ENCODE assay signal across 17 cellular contexts in the genomic region with DNA sequence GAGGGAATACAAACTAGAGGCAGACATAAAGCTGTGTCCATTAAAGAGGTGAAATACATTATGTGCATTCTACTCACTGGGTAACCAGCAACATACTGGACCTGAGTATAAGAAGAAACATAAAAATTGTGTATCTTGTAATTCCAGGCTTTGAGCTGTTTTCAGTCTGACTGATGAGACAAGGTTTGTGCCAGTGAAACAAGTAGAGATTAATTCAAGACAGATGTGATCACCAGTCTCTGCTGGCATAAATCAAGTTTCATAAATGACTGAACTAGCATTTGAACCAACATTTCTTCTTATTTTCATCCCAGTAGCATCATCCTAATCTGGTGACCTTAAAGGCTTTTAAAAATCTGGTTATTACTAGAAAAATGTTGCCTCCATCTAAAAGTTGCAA.
DNase-seq lines count a peak whose midpoint lies in the region; TF ChIP-seq lines count a peak whose summit lies in the region.
"Had no signal": no experiment of that assay in that cellular context is flagged by ENCODE, and none has a peak within 500 bp of the region (broad histone marks: within the 10 kb centered on the region; RNA-seq: fewer than 3 reads in every experiment).

No MANE protein-coding gene starts in this region.

- H3K27me3 ChIP-seq in SK-N-SH (ENCODE audit: insufficient read depth): no peaks in the 10 kb centered on the region
- no peaks in the 10 kb centered on the region for H3K27me3 ChIP-seq in WERI-Rb-1 (ENCODE audit: insufficient read depth, low read depth, severe bottlenecking)
- no peaks in the 10 kb centered on the region for H3K27me3 ChIP-seq in uterus
- H3K27me3 ChIP-seq: BE2C, BLaER1 had no signal

- H3K27me3 Mint-ChIP-seq in mesothelial cell of epicardium (ENCODE audit: low read depth): peaks cover 21% of the 10 kb centered on the region

- TF ChIP-seq RAD21 in SK-N-SH (IDR thresholded peaks at IDR 0.05; ENCODE audit: low read length): peak; percentile 1; the same call in 1 of the 2 replicates

- H2AFZ ChIP-seq in SK-N-SH (ENCODE audit: low read depth): no peak overlapping the region

- no peak overlapping the region for H3K4me3 ChIP-seq in SK-N-SH (ENCODE audit: low read depth in 2 of 2, low read length in 1 of 2)
- no peak overlapping the region for H3K4me3 ChIP-seq in WERI-Rb-1 (ENCODE audit: low read depth, low read length)
- no peak overlapping the region for H3K4me3 ChIP-seq in uterus
- H3K4me3 ChIP-seq: BLaER1 had no signal

- peaks cover 10% of the 10 kb centered on the region for H3K4me1 Mint-ChIP-seq in mesothelial cell of epicardium
- H3K4me1 Mint-ChIP-seq: CD14-positive monocyte; CD4-positive, alpha-beta memory T cell; CD4-positive, CD25-positive, alpha-beta regulatory T cell; CD8-positive, alpha-beta memory T cell had no signal

- H3K36me3 Mint-ChIP-seq in mesothelial cell of epicardium: no peaks in the 10 kb centered on the region
- H3K36me3 Mint-ChIP-seq: CD14-positive monocyte; CD4-positive, alpha-beta memory T cell; CD4-positive, CD25-positive, alpha-beta regulatory T cell; CD8-positive, alpha-beta memory T cell had no signal

- TF ChIP-seq EP300 in SK-N-SH (IDR thresholded peaks at IDR 0.05; ENCODE audit: borderline replicate concordance in 1 of 2, low read depth in 1 of 2, low read length in 1 of 2): peak in 1 of 2 experiments; percentile 53; a peak in 1 of 4 replicates

- H3K9me3 Mint-ChIP-seq in mesothelial cell of epicardium: peaks cover 24% of the 10 kb centered on the region

- no peaks in the 10 kb centered on the region for H4K20me1 ChIP-seq in SK-N-SH (ENCODE audit: insufficient read depth)
- H4K20me1 ChIP-seq: BLaER1 had no signal

- H3K36me3 ChIP-seq in SK-N-SH (replicated peaks in 1 of 2; ENCODE audit: control insufficient read depth in 1 of 2, insufficient read depth in 2 of 2, low read length in 1 of 2) (no peaks in the 10 kb centered on the region), WERI-Rb-1 (no peaks in the 10 kb centered on the region), uterus (no peaks in the 10 kb centered on the region)
- H3K36me3 ChIP-seq: BE2C, BLaER1 had no signal

- no peak overlapping the region for H3K4me3 Mint-ChIP-seq in mesothelial cell of epicardium
- H3K4me3 Mint-ChIP-seq: CD14-positive monocyte; CD4-positive, alpha-beta memory T cell; CD4-positive, CD25-positive, alpha-beta regulatory T cell; CD8-positive, alpha-beta memory T cell had no signal

- no peaks in the 10 kb centered on the region; the same call in 1 of the 2 replicates for H3K9me3 ChIP-seq in SK-N-SH
- peaks cover 20% of the 10 kb centered on the region for H3K9me3 ChIP-seq in WERI-Rb-1 (ENCODE audit: severe bottlenecking)
- no peaks in the 10 kb centered on the region for H3K9me3 ChIP-seq in uterus
- H3K9me3 ChIP-seq: BE2C, BLaER1 had no signal

- H3F3A ChIP-seq in SK-N-SH (replicated peaks; ENCODE audit: insufficient read depth): no peaks in the 10 kb centered on the region

- H3K4me1 ChIP-seq in SK-N-SH (ENCODE audit: control insufficient read depth in 1 of 2, insufficient read depth in 2 of 2, low read depth in 1 of 2, low read length in 1 of 2) (peaks cover 0 to 14% of the 10 kb centered on the region in 2 experiments; a peak in 2 of 4 replicates), uterus (no peaks in the 10 kb centered on the region)
- H3K4me1 ChIP-seq: BE2C had no signal

- no peak overlapping the region for H3K27ac Mint-ChIP-seq in mesothelial cell of epicardium
- H3K27ac Mint-ChIP-seq: CD14-positive monocyte; CD4-positive, alpha-beta memory T cell; CD4-positive, CD25-positive, alpha-beta regulatory T cell; CD8-positive, alpha-beta memory T cell had no signal

- H3K27ac ChIP-seq in SK-N-SH (ENCODE audit: low read depth in 2 of 2, low read length in 1 of 2) (peak overlapping the region in 1 of 2 experiments; percentile 84; a peak in 2 of 4 replicates), WERI-Rb-1 (peak overlapping the region; percentile 86), uterus (no peak overlapping the region)
- H3K27ac ChIP-seq: BLaER1 had no signal

- CTCF ChIA-PET in SK-N-SH (lab: Yijun Ruan, JAX): interaction anchor here (1.3 to 2.3 kb wide), 5 partner anchors 14 to 105 kb away, joined by 5 to 8 read pairs (median 6); no protein-coding TSS in a partner anchor

- H3K4me2 ChIP-seq in SK-N-SH: no peak overlapping the region
- H3K4me2 ChIP-seq: BLaER1 had no signal

- POLR2A ChIA-PET in SK-N-SH (lab: Yijun Ruan, JAX): interaction anchor here (1.1 kb wide), 1 partner anchor 9 kb away, joined by 3 read pairs; no protein-coding TSS in a partner anchor

- TF ChIP-seq POLR2A in uterus (IDR thresholded peaks at IDR 0.05): no peak

- no peak overlapping the region for H3K9ac ChIP-seq in SK-N-SH
- H3K9ac ChIP-seq: BLaER1 had no signal

- H3K79me2 ChIP-seq in SK-N-SH (ENCODE audit: insufficient read depth): no peaks in the 10 kb centered on the region

- intact Hi-C loops in uterus (cut with DNase I; ENCODE audit: low total_unique reads): no loop called here

- no peaks in the 10 kb centered on the region for H3K9me2 ChIP-seq in SK-N-SH

- TF ChIP-seq CTCF in SK-N-SH (IDR thresholded peaks at IDR 0.05): no peak
- TF ChIP-seq CTCF in WERI-Rb-1 (IDR thresholded peaks at IDR 0.05; ENCODE audit: low read depth, low read length): no peak
- TF ChIP-seq CTCF in mesothelial cell of epicardium (IDR thresholded peaks at IDR 0.05; ENCODE audit: unreplicated experiment): no peak
- TF ChIP-seq CTCF in uterus (IDR thresholded peaks at IDR 0.05): no peak

- DNase-seq in SK-N-SH (peak; percentile 58), WERI-Rb-1 (no peak), mesothelial cell of epicardium (ENCODE audit: low spot score in 2 of 2, unreplicated experiment in 2 of 2) (no peak), uterus (no peak), NCI-H2029 (lab: John Stamatoyannopoulos, UW) (no peak)
- DNase-seq: 8988T; ACHN; BE2C; C1 segment of cervical spinal cord; CD4-positive, alpha-beta memory T cell; CD4-positive, CD25-positive, alpha-beta regulatory T cell; CD8-positive, alpha-beta memory T cell; COR-L47; DMS79 treated with DMSO at 0.1 percent for 48 hours; GF-D8 had no signal

TF ChIP-seq in SK-N-SH, 30 proteins besides CTCF, POLR2A, EP300 and RAD21 (continues in another document):
- no peak for TF ChIP-seq FOXJ3 (CRISPR knock-in tag; IDR thresholded peaks at IDR 0.05)
- no peak for TF ChIP-seq ELF1 (IDR thresholded peaks at IDR 0.05)
- TF ChIP-seq FOXM1 (IDR thresholded peaks at IDR 0.05; ENCODE audit: low read depth): no peak
- no peak for TF ChIP-seq GATA2 (CRISPR knock-in tag; IDR thresholded peaks at IDR 0.05)
- TF ChIP-seq RCOR1 (IDR thresholded peaks at IDR 0.05; ENCODE audit: low read length): no peak
- TF ChIP-seq, protein P1, sequence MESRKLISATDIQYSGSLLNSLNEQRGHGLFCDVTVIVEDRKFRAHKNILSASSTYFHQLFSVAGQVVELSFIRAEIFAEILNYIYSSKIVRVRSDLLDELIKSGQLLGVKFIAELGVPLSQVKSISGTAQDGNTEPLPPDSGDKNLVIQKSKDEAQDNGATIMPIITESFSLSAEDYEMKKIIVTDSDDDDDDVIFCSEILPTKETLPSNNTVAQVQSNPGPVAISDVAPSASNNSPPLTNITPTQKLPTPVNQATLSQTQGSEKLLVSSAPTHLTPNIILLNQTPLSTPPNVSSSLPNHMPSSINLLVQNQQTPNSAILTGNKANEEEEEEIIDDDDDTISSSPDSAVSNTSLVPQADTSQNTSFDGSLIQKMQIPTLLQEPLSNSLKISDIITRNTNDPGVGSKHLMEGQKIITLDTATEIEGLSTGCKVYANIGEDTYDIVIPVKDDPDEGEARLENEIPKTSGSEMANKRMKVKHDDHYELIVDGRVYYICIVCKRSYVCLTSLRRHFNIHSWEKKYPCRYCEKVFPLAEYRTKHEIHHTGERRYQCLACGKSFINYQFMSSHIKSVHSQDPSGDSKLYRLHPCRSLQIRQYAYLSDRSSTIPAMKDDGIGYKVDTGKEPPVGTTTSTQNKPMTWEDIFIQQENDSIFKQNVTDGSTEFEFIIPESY (IDR thresholded peaks at IDR 0.05; ENCODE audit: borderline replicate concordance, low read depth): no peak
- no peak for TF ChIP-seq YY1 (IDR thresholded peaks at IDR 0.05; ENCODE audit: low read depth)
- TF ChIP-seq, protein P2, sequence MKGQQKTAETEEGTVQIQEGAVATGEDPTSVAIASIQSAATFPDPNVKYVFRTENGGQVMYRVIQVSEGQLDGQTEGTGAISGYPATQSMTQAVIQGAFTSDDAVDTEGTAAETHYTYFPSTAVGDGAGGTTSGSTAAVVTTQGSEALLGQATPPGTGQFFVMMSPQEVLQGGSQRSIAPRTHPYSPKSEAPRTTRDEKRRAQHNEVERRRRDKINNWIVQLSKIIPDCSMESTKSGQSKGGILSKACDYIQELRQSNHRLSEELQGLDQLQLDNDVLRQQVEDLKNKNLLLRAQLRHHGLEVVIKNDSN (IDR thresholded peaks at IDR 0.05; ENCODE audit: borderline replicate concordance, low read depth): no peak
- no peak for TF ChIP-seq POLR2AphosphoS5 (IDR thresholded peaks at IDR 0.05; ENCODE audit: low read depth, low read length)
- TF ChIP-seq, protein P3, sequence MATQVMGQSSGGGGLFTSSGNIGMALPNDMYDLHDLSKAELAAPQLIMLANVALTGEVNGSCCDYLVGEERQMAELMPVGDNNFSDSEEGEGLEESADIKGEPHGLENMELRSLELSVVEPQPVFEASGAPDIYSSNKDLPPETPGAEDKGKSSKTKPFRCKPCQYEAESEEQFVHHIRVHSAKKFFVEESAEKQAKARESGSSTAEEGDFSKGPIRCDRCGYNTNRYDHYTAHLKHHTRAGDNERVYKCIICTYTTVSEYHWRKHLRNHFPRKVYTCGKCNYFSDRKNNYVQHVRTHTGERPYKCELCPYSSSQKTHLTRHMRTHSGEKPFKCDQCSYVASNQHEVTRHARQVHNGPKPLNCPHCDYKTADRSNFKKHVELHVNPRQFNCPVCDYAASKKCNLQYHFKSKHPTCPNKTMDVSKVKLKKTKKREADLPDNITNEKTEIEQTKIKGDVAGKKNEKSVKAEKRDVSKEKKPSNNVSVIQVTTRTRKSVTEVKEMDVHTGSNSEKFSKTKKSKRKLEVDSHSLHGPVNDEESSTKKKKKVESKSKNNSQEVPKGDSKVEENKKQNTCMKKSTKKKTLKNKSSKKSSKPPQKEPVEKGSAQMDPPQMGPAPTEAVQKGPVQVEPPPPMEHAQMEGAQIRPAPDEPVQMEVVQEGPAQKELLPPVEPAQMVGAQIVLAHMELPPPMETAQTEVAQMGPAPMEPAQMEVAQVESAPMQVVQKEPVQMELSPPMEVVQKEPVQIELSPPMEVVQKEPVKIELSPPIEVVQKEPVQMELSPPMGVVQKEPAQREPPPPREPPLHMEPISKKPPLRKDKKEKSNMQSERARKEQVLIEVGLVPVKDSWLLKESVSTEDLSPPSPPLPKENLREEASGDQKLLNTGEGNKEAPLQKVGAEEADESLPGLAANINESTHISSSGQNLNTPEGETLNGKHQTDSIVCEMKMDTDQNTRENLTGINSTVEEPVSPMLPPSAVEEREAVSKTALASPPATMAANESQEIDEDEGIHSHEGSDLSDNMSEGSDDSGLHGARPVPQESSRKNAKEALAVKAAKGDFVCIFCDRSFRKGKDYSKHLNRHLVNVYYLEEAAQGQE (IDR thresholded peaks at IDR 0.05; ENCODE audit: low read depth, low read length): no peak
- no peak for TF ChIP-seq FOSL2 (IDR thresholded peaks at IDR 0.05; ENCODE audit: borderline replicate concordance, low read depth)
- no peak for TF ChIP-seq TEAD4 (IDR thresholded peaks at IDR 0.05; ENCODE audit: borderline replicate concordance, insufficient read depth)
